In the genomic region with DNA sequence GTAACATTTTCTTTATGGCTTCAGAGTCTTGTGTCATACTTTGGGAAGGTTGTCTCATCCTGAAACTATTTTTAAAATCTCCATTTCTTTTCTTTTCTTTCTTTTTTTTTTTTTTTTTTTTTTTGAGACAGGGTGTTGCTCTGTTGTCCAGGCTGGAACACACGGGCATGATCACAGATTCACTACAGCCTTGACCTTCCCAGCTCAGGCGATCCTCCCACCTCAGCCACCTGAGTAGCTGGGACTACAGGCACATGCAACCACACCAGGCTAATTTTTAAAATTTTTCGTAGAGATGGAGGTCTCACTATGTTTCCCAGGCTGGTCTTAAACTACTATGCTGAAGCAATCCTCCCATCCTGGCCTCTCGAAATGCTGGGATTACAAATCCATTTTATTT, we compare ENCODE assay signal across 1 cellular context.
TF ChIP-seq lines count a peak whose summit lies in the region.

No MANE protein-coding gene starts in this region.

TF ChIP-seq in GM23338, 12 proteins besides CTCF, POLR2A, EP300 and RAD21 (continued from another document):
- TF ChIP-seq, protein P1, sequence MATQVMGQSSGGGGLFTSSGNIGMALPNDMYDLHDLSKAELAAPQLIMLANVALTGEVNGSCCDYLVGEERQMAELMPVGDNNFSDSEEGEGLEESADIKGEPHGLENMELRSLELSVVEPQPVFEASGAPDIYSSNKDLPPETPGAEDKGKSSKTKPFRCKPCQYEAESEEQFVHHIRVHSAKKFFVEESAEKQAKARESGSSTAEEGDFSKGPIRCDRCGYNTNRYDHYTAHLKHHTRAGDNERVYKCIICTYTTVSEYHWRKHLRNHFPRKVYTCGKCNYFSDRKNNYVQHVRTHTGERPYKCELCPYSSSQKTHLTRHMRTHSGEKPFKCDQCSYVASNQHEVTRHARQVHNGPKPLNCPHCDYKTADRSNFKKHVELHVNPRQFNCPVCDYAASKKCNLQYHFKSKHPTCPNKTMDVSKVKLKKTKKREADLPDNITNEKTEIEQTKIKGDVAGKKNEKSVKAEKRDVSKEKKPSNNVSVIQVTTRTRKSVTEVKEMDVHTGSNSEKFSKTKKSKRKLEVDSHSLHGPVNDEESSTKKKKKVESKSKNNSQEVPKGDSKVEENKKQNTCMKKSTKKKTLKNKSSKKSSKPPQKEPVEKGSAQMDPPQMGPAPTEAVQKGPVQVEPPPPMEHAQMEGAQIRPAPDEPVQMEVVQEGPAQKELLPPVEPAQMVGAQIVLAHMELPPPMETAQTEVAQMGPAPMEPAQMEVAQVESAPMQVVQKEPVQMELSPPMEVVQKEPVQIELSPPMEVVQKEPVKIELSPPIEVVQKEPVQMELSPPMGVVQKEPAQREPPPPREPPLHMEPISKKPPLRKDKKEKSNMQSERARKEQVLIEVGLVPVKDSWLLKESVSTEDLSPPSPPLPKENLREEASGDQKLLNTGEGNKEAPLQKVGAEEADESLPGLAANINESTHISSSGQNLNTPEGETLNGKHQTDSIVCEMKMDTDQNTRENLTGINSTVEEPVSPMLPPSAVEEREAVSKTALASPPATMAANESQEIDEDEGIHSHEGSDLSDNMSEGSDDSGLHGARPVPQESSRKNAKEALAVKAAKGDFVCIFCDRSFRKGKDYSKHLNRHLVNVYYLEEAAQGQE (IDR thresholded peaks at IDR 0.05; ENCODE audit: unreplicated experiment), result no peak
- TF ChIP-seq ZNF114 (CRISPR knock-in tag; IDR thresholded peaks at IDR 0.05) (no peak), CREB1 (CRISPR knock-in tag; IDR thresholded peaks at IDR 0.05; ENCODE audit: low read depth) (no peak), ZNF331 (CRISPR knock-in tag; IDR thresholded peaks at IDR 0.05; ENCODE audit: low read depth) (no peak), EZH2 (IDR thresholded peaks at IDR 0.05; ENCODE audit: low read depth, unreplicated experiment) (no peak), NANOG (IDR thresholded peaks at IDR 0.05; ENCODE audit: borderline replicate concordance) (no peak), JUNB (IDR thresholded peaks at IDR 0.05; ENCODE audit: unreplicated experiment) (no peak)
- TF ChIP-seq, protein P2, sequence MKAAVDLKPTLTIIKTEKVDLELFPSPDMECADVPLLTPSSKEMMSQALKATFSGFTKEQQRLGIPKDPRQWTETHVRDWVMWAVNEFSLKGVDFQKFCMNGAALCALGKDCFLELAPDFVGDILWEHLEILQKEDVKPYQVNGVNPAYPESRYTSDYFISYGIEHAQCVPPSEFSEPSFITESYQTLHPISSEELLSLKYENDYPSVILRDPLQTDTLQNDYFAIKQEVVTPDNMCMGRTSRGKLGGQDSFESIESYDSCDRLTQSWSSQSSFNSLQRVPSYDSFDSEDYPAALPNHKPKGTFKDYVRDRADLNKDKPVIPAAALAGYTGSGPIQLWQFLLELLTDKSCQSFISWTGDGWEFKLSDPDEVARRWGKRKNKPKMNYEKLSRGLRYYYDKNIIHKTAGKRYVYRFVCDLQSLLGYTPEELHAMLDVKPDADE (IDR thresholded peaks at IDR 0.05), result no peak
